Comparison of ENCODE assay signal across 2 cellular contexts in genomic region chr7:42931447-42931833, GRCh38.
TF ChIP-seq lines count a peak whose summit lies in the region.

No MANE protein-coding gene starts in this region.

TF ChIP-seq in A549, 52 proteins besides CTCF, POLR2A, EP300 and RAD21:
- TF ChIP-seq RARB (CRISPR knock-in tag; IDR thresholded peaks at IDR 0.05) (no peak), NFE2L2 (conservative IDR thresholded peaks at IDR 0.05; ENCODE audit: low read length) (no peak), PBX3 (IDR thresholded peaks at IDR 0.05) (no peak), CEBPB (IDR thresholded peaks at IDR 0.05) (no peak), CBX8 (IDR thresholded peaks at IDR 0.05) (no peak), ZSCAN20 (CRISPR knock-in tag; IDR thresholded peaks at IDR 0.05) (no peak), FOSB (CRISPR knock-in tag; IDR thresholded peaks at IDR 0.05) (no peak), MAFK (IDR thresholded peaks at IDR 0.05; ENCODE audit: partially characterized antibody) (no peak), CHD2 (IDR thresholded peaks at IDR 0.05; ENCODE audit: low read length, partially characterized antibody) (no peak), JUN (IDR thresholded peaks at IDR 0.05) (no peak), SMC3 (IDR thresholded peaks at IDR 0.05) (no peak), USF2 (IDR thresholded peaks at IDR 0.05) (no peak), FOSL2 (IDR thresholded peaks at IDR 0.05) (no peak), FOSL2 (CRISPR knock-in tag; IDR thresholded peaks at IDR 0.05) (no peak), REST (IDR thresholded peaks at IDR 0.05) (no peak), NPAS2 (CRISPR knock-in tag; IDR thresholded peaks at IDR 0.05; ENCODE audit: borderline replicate concordance) (no peak), HEYL (CRISPR knock-in tag; IDR thresholded peaks at IDR 0.05) (no peak), JUNB (IDR thresholded peaks at IDR 0.05) (no peak)

TF ChIP-seq in GM12878, 131 proteins besides CTCF, POLR2A, EP300 and RAD21:
- peak; percentile 1; the same call in 1 of the 2 replicates for TF ChIP-seq RELB (IDR thresholded peaks at IDR 0.05; ENCODE audit: low read depth)
- 0 out of 2 replicates have a peak, but pooled peaks have one; percentile 17 for TF ChIP-seq NFIC (IDR thresholded peaks at IDR 0.05; ENCODE audit: low read depth, low read length)
- TF ChIP-seq EED (IDR thresholded peaks at IDR 0.05; ENCODE audit: low read depth): no peak
- TF ChIP-seq IKZF2 (IDR thresholded peaks at IDR 0.05): peak in 1 of 2 experiments; percentile 12; a peak in 2 of 4 replicates
- TF ChIP-seq E2F4 (IDR thresholded peaks at IDR 0.05; ENCODE audit: low read depth, low read length): peak; percentile 60
- peak; percentile 44; the same call in 1 of the 2 replicates for TF ChIP-seq NKRF (conservative IDR thresholded peaks at IDR 0.05)
- 0 out of 2 replicates have a peak, but pooled peaks have one; percentile 7 for TF ChIP-seq NBN (IDR thresholded peaks at IDR 0.05)
- no peak for TF ChIP-seq SKIL (IDR thresholded peaks at IDR 0.05; ENCODE audit: low read depth, poor library complexity, severe bottlenecking)
TF ChIP-seq in GM12878: peak in this region for 6.
